21 cellular contexts compared by ENCODE assay signal in genomic region chr3:170903123-170903522, GRCh38.
"Had no signal": no experiment of that assay in that cellular context is flagged by ENCODE, and none has a peak within 500 bp of the region (broad histone marks: within the 10 kb centered on the region; RNA-seq: fewer than 3 reads in every experiment).

No MANE protein-coding gene starts in this region.

- ATAC-seq: natural killer cell; psoas muscle; right cardiac atrium; right lobe of liver; stimulated activated effector memory CD8-positive, alpha-beta T cell treated with anti-CD3 and anti-CD28 coated beads, Interleukin-12 subunit alpha, Interleukin-12 subunit beta, amount 100 ng/mL, for 72 hours; stimulated activated naive B cell treated with anti-CD40 and anti-IgM and Interleukin-4, amounts not matched to agents 10 μg/mL and 1 μg/mL and 100 μg/mL, for 72 hours had no signal

- FAIRE-seq: small intestine, urothelium cell line had no signal

- DNase-seq: natural killer cell; occipital lobe; ovary; posterior cingulate gyrus; psoas muscle; right cardiac atrium; right lobe of liver; sigmoid colon; small intestine; stimulated activated CD4-positive, alpha-beta T cell treated with anti-CD3 and anti-CD28 coated beads, Interleukin-15, amount 100 ng/mL, for 24 hours; stimulated activated CD4-positive, alpha-beta T cell treated with anti-CD3 and anti-CD28 coated beads, Interleukin-2, amount 100 ng/mL, for 24 hours; stimulated activated CD4-positive, alpha-beta T cell treated with anti-CD3 and anti-CD28 coated beads, Interleukin-2, amount 100 ng/mL, for 48 hours; stimulated activated CD4-positive, alpha-beta T cell treated with anti-CD3 and anti-CD28 coated beads, Interleukin-4, amount 100 ng/mL, for 24 hours; stimulated activated naive B cell treated with anti-CD40 and anti-IgM and Interleukin-4, amounts not matched to agents 10 μg/mL and 1 μg/mL and 100 μg/mL, for 72 hours; stimulated activated naive CD4-positive, alpha-beta T cell treated with Interleukin-2 at 50 U/mL for 16 hours; stomach; thyroid gland; trophoblast cell; upper lobe of left lung had no signal
